28 cellular contexts compared by ENCODE assay signal in the genomic region with DNA sequence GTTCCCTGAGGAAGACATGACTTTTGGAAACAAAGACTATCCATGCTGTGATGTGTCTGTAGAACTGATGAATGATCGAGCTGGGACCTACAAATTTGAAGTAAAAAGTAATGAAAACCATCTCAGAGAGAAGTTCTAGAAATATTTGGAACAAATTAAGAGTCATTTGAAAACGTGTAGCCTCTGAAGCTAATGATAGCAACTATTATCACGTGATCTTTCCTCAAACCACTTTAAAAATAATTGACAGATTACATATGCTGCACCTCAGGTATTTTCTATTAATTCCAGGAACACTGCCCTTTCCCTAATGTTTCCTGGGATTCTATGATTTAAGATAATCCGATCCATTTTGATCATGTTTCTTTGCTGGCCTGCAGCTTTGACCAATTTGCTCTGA.
"Had no signal": no experiment of that assay in that cellular context is flagged by ENCODE, and none has a peak within 500 bp of the region (broad histone marks: within the 10 kb centered on the region; RNA-seq: fewer than 3 reads in every experiment).

No MANE protein-coding gene starts in this region.

- H3K36me3 ChIP-seq: colonic mucosa, esophagus muscularis mucosa, esophagus squamous epithelium, gastrocnemius medialis, gastroesophageal sphincter, heart left ventricle, heart right ventricle had no signal

- H3K27ac ChIP-seq: colonic mucosa, coronary artery, dorsolateral prefrontal cortex, epithelial cell of prostate, esophagus muscularis mucosa, esophagus squamous epithelium, foreskin keratinocyte, gastrocnemius medialis, gastroesophageal sphincter, heart left ventricle, heart right ventricle had no signal

- H3K27me3 ChIP-seq: colonic mucosa, esophagus squamous epithelium, foreskin keratinocyte, gastrocnemius medialis, heart left ventricle, heart right ventricle had no signal

- H3K9me3 ChIP-seq: colonic mucosa, esophagus muscularis mucosa, gastrocnemius medialis, gastroesophageal sphincter, heart left ventricle had no signal

- H3K4me3 ChIP-seq: colonic mucosa, coronary artery, dorsolateral prefrontal cortex, esophagus muscularis mucosa, esophagus squamous epithelium, gastrocnemius medialis, gastroesophageal sphincter, heart left ventricle, heart right ventricle had no signal

- DNase-seq: colonic mucosa; cortex of kidney; dermis blood vessel endothelial cell; dorsolateral prefrontal cortex; effector CD4-positive, alpha-beta T cell; effector CD8-positive, alpha-beta T cell; effector memory CD4-positive, alpha-beta T cell; effector memory CD8-positive, alpha-beta T cell; endodermal cell; erythroblast; esophagus squamous epithelium; foreskin fibroblast; foreskin keratinocyte; foreskin melanocyte; gastrocnemius medialis; glutamatergic neuron; head of caudate nucleus; heart left ventricle; heart right ventricle had no signal

- ATAC-seq: effector memory CD8-positive, alpha-beta T cell; esophagus mucosa; foreskin keratinocyte; gastrocnemius medialis; gastroesophageal sphincter; heart left ventricle; heart right ventricle had no signal

- H3K4me1 ChIP-seq: colonic mucosa, esophagus muscularis mucosa, esophagus squamous epithelium, foreskin keratinocyte, gastrocnemius medialis, gastroesophageal sphincter, heart left ventricle, heart right ventricle had no signal

- FAIRE-seq: colon, endometrium, endothelial cell of umbilical vein, frontal cortex had no signal
